14 cellular contexts compared by ENCODE assay signal in genomic region chr17:34201767-34202166, GRCh38. TPM values are rescaled to one million over a fixed set of nuclear protein-coding genes. Genes with fewer than 3 reads are reported as not detected.
DNase-seq lines count a peak whose midpoint lies in the region; ATAC-seq lines count a peak whose summit lies in the region.
"Had no signal": no experiment of that assay in that cellular context is flagged by ENCODE, and none has a peak within 500 bp of the region (broad histone marks: within the 10 kb centered on the region; RNA-seq: fewer than 3 reads in every experiment).

No MANE protein-coding gene starts in this region.

- ATAC-seq in activated naive CD8-positive, alpha-beta T cell treated with anti-CD3 and anti-CD28 coated beads, Interleukin-2, amount 50 U/mL, for 24 hours, result peak; percentile 63
- ATAC-seq in GM19351 (IDR thresholded peaks at IDR 0.05; ENCODE audit: unreplicated experiment) (peak; percentile 43), GM18517 (IDR thresholded peaks at IDR 0.05; ENCODE audit: unreplicated experiment) (no peak)
- ATAC-seq in activated T-helper 17 cell treated with anti-CD3 and anti-CD28 coated beads, Interleukin-2, amount 50 U/mL, for 72 hours (replicated peaks), result peak; percentile 91

- no peaks in the 10 kb centered on the region for H3K4me1 ChIP-seq in CD4-positive, alpha-beta memory T cell (ENCODE audit: insufficient read depth, low read length)
- H3K4me1 ChIP-seq: BE2C, HAP-1 had no signal

- H3K36me3 Mint-ChIP-seq in activated naive CD8-positive, alpha-beta T cell treated with anti-CD3 and anti-CD28 coated beads, Interleukin-2, amount 50 U/mL, for 24 hours (ENCODE audit: low read depth), result no peaks in the 10 kb centered on the region
- no peaks in the 10 kb centered on the region for H3K36me3 Mint-ChIP-seq in activated naive CD8-positive, alpha-beta T cell treated with anti-CD3 and anti-CD28 coated beads for 36 hours
- no peaks in the 10 kb centered on the region for H3K36me3 Mint-ChIP-seq in activated T-helper 17 cell treated with anti-CD3 and anti-CD28 coated beads, Interleukin-2, amount 50 U/mL, for 72 hours (ENCODE audit: low read depth)
- no peaks in the 10 kb centered on the region for H3K36me3 Mint-ChIP-seq in CD4-positive, alpha-beta memory T cell

- CTCF ChIA-PET in CD4-positive, alpha-beta memory T cell (lab: Charles Lee; ENCODE audit: partially characterized antibody), result interaction anchor here (1.3 to 4.1 kb wide), 4 partner anchors 31 to 918 kb away, joined by 3 to 40 read pairs (median 10); partner anchors contain the start of genes CCL1 and RAD51D

- H3K9me3 ChIP-seq in CD4-positive, alpha-beta memory T cell (ENCODE audit: control insufficient read depth in 1 of 2, low read length in 2 of 2), result no peaks in the 10 kb centered on the region
- H3K9me3 ChIP-seq: BE2C, HAP-1 had no signal

- POLR2A ChIA-PET in CD4-positive, alpha-beta memory T cell (lab: Charles Lee; ENCODE audit: partially characterized antibody), result no interaction called here

- no peak overlapping the region for H3K27ac ChIP-seq in CD4-positive, alpha-beta memory T cell (ENCODE audit: low read depth, low read length)

- H3K27me3 Mint-ChIP-seq in activated naive CD8-positive, alpha-beta T cell treated with anti-CD3 and anti-CD28 coated beads, Interleukin-2, amount 50 U/mL, for 24 hours, result peaks cover 23% of the 10 kb centered on the region
- peaks cover 29% of the 10 kb centered on the region for H3K27me3 Mint-ChIP-seq in activated naive CD8-positive, alpha-beta T cell treated with anti-CD3 and anti-CD28 coated beads for 36 hours
- peaks cover 42% of the 10 kb centered on the region for H3K27me3 Mint-ChIP-seq in activated T-helper 17 cell treated with anti-CD3 and anti-CD28 coated beads, Interleukin-2, amount 50 U/mL, for 72 hours
- H3K27me3 Mint-ChIP-seq in CD4-positive, alpha-beta memory T cell, result peaks cover 10 to 22% of the 10 kb centered on the region in 2 donors

- H3K36me3 ChIP-seq in CD4-positive, alpha-beta memory T cell (ENCODE audit: insufficient read depth, low read length), result no peaks in the 10 kb centered on the region
- H3K36me3 ChIP-seq: BE2C, HAP-1 had no signal

- DNase-seq in activated naive CD8-positive, alpha-beta T cell treated with anti-CD3 and anti-CD28 coated beads, Interleukin-2, amount 50 U/mL, for 24 hours, result no peak
- DNase-seq in activated naive CD8-positive, alpha-beta T cell treated with anti-CD3 and anti-CD28 coated beads for 36 hours, result no peak
- no peak for DNase-seq in CD4-positive, alpha-beta memory T cell
- no peak for DNase-seq in LoVo (ENCODE audit: low spot score)
- DNase-seq: BE2C; DMS 273 treated with DMSO at 0.1 percent for 48 hours; NCI-H1436 treated with DMSO at 0.1 percent for 48 hours; NCI-H2081; NCI-H510A treated with DMSO at 0.1 percent for 48 hours; NK-92 treated with Interleukin-12 subunit alpha and Interleukin-12 subunit beta, amount 100 ng/mL, for 24 hours had no signal

- H3K4me3 Mint-ChIP-seq in activated naive CD8-positive, alpha-beta T cell treated with anti-CD3 and anti-CD28 coated beads, Interleukin-2, amount 50 U/mL, for 24 hours, result no peak overlapping the region
- H3K4me3 Mint-ChIP-seq in activated naive CD8-positive, alpha-beta T cell treated with anti-CD3 and anti-CD28 coated beads for 36 hours, result no peak overlapping the region
- H3K4me3 Mint-ChIP-seq in activated T-helper 17 cell treated with anti-CD3 and anti-CD28 coated beads, Interleukin-2, amount 50 U/mL, for 72 hours, result no peak overlapping the region
- H3K4me3 Mint-ChIP-seq in CD4-positive, alpha-beta memory T cell, result no peak overlapping the region

- no peaks in the 10 kb centered on the region for H3K9me3 Mint-ChIP-seq in activated naive CD8-positive, alpha-beta T cell treated with anti-CD3 and anti-CD28 coated beads, Interleukin-2, amount 50 U/mL, for 24 hours
- H3K9me3 Mint-ChIP-seq in activated naive CD8-positive, alpha-beta T cell treated with anti-CD3 and anti-CD28 coated beads for 36 hours, result no peaks in the 10 kb centered on the region
- H3K9me3 Mint-ChIP-seq in activated T-helper 17 cell treated with anti-CD3 and anti-CD28 coated beads, Interleukin-2, amount 50 U/mL, for 72 hours, result no peaks in the 10 kb centered on the region
- H3K9me3 Mint-ChIP-seq in CD4-positive, alpha-beta memory T cell, result peaks cover 0 to 2% (median 0%) of the 10 kb centered on the region in 8 donors

- peaks cover 15% of the 10 kb centered on the region for H3K4me1 Mint-ChIP-seq in activated naive CD8-positive, alpha-beta T cell treated with anti-CD3 and anti-CD28 coated beads, Interleukin-2, amount 50 U/mL, for 24 hours
- peaks cover 9% of the 10 kb centered on the region for H3K4me1 Mint-ChIP-seq in activated naive CD8-positive, alpha-beta T cell treated with anti-CD3 and anti-CD28 coated beads for 36 hours
- H3K4me1 Mint-ChIP-seq in activated T-helper 17 cell treated with anti-CD3 and anti-CD28 coated beads, Interleukin-2, amount 50 U/mL, for 72 hours, result peaks cover 12% of the 10 kb centered on the region
- H3K4me1 Mint-ChIP-seq in CD4-positive, alpha-beta memory T cell, result peaks cover 4 to 6% (median 5%) of the 10 kb centered on the region in 4 donors

- H3K27ac Mint-ChIP-seq in activated naive CD8-positive, alpha-beta T cell treated with anti-CD3 and anti-CD28 coated beads, Interleukin-2, amount 50 U/mL, for 24 hours, result no peak overlapping the region
- no peak overlapping the region for H3K27ac Mint-ChIP-seq in activated naive CD8-positive, alpha-beta T cell treated with anti-CD3 and anti-CD28 coated beads for 36 hours
- H3K27ac Mint-ChIP-seq in activated T-helper 17 cell treated with anti-CD3 and anti-CD28 coated beads, Interleukin-2, amount 50 U/mL, for 72 hours, result peak overlapping the region; percentile 4
- no peak overlapping the region for H3K27ac Mint-ChIP-seq in CD4-positive, alpha-beta memory T cell

- intact Hi-C loops in CD4-positive, alpha-beta memory T cell (cut with micrococcal nuclease), result no loop called here

- no peak overlapping the region for H3K4me3 ChIP-seq in CD4-positive, alpha-beta memory T cell (ENCODE audit: low read length in 2 of 2)
- H3K4me3 ChIP-seq: HAP-1 had no signal

- H3K27me3 ChIP-seq in CD4-positive, alpha-beta memory T cell (ENCODE audit: insufficient read depth, low read length), result no peaks in the 10 kb centered on the region
- H3K27me3 ChIP-seq: BE2C had no signal

RNA-seq across cellular contexts. Expression of gene CCL2, which starts 53.3 kb away (rescaled TPM):
- total RNA-seq in activated naive CD8-positive, alpha-beta T cell treated with anti-CD3 and anti-CD28 coated beads for 36 hours, result not detected
- total RNA-seq in activated T-helper 17 cell treated with anti-CD3 and anti-CD28 coated beads, Interleukin-2, amount 50 U/mL, for 72 hours, result not detected
- 10 to 100 TPM; 16.7 to 20.7 TPM for total RNA-seq in CD4-positive, alpha-beta memory T cell
- not detected for polyA plus RNA-seq in CD4-positive, alpha-beta memory T cell

Comparison
In these comparisons a context has a peak if more than half of its experiments do, and no peak if none do; other contexts are left out.
1. RNA of gene CCL2, which starts 53.3 kb away (total RNA-seq): 16.7 to 20.7 TPM in CD4-positive, alpha-beta memory T cell; not detected in activated T-helper 17 cell treated with anti-CD3 and anti-CD28 coated beads, Interleukin-2, amount 50 U/mL, for 72 hours and not detected in activated naive CD8-positive, alpha-beta T cell treated with anti-CD3 and anti-CD28 coated beads for 36 hours; every median in the first group is over 10 times any median in the second.